8 cellular contexts compared by ENCODE assay signal in the genomic region with DNA sequence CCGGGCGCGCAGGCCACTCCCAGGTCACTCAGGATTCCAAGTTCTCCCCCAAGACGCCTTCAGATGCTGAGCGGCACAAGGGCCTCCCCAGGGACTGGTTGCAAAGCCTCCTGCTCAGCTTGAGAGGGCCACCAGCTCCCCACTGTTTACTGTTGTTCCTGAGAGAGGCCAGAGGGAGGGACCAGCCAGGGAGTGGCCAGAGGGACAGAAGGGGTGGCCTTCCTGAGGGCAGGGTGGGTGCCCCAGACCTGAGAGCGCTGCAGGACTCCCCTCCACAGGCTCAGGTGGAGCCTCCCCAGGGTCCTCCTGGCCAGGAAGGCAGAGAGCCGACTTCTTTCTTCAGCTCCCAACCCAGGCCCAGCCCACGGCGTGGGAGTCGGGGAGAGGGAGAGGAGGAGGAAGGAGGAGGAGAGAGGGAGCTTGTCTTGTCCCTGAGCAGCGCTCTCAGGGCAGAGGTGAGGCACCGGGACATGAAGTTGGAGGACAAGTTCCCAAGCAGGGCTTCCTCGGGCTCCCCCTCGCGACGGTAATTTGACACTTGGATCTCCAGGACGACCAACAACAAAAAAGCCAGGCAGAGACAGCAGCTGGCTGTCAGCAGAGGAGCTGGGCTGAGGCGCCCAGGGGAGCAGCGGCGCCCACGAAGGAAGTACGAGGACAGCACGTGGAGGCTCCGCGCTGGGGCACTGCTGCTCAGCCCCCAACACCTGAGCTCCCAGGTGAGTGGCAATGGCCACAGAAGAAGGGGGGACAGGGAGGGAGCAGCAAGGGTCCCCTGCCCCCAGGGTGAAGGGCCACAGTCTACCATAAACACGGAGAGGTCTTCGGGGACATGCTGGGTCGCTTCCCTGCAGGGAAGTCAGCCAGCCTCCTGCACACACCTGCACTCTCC. TPM values are rescaled to one million over a fixed set of nuclear protein-coding genes. Genes with fewer than 3 reads are reported as not detected.
DNase-seq lines count a peak whose midpoint lies in the region; ATAC-seq and TF ChIP-seq lines count a peak whose summit lies in the region.

No MANE protein-coding gene starts in this region.

- H3K27me3 Mint-ChIP-seq in naive thymus-derived CD4-positive, alpha-beta T cell, result no peaks in the 10 kb centered on the region

- no peak overlapping the region for H2AFZ ChIP-seq in OCI-LY3 (ENCODE audit: low read depth, low read length)

- H4K20me1 ChIP-seq in OCI-LY3 (ENCODE audit: insufficient read depth, low read length), result no peaks in the 10 kb centered on the region; the same call in 1 of the 2 replicates

- CTCF ChIA-PET in naive thymus-derived CD4-positive, alpha-beta T cell (lab: Charles Lee), result interaction anchor here (0.6 to 4.8 kb wide), 30 partner anchors 10 to 653 kb away, joined by 3 to 106 read pairs (median 4); partner anchors contain the start of genes GALK1, RECQL5 and SAP30BP

- H3K4me2 ChIP-seq in OCI-LY3 (ENCODE audit: low read length), result peak overlapping the region; percentile 55

- no peaks in the 10 kb centered on the region for H3K27me3 ChIP-seq in OCI-LY3 (ENCODE audit: low read depth, low read length)
- no peaks in the 10 kb centered on the region for H3K27me3 ChIP-seq in naive thymus-derived CD4-positive, alpha-beta T cell (ENCODE audit: control insufficient read depth in 2 of 2, insufficient read depth in 2 of 2, low read length in 2 of 2)

- peak; percentile 95 for DNase-seq in COLO829 (ENCODE audit: low spot score)
- DNase-seq in HuH-7.5 (ENCODE audit: low spot score), result peak; percentile 97
- DNase-seq in activated T-helper 1 cell treated with Interleukin-2 at 50 U/mL for 16 hours (ENCODE audit: low read depth), result peak; percentile 9
- peak; percentile 86 for DNase-seq in fibroblast of peridontal ligament (ENCODE audit: extremely low read depth)
- peak; percentile 17 to 58 (median 48) for DNase-seq in naive thymus-derived CD4-positive, alpha-beta T cell
- DNase-seq in superior temporal gyrus (ENCODE audit: extremely low spot score), result peak; percentile 89

- no peaks in the 10 kb centered on the region for H3K79me2 ChIP-seq in OCI-LY3 (ENCODE audit: low read length)

- no peak overlapping the region for H3K4me3 ChIP-seq in OCI-LY3 (ENCODE audit: low read length)
- no peak overlapping the region for H3K4me3 ChIP-seq in naive thymus-derived CD4-positive, alpha-beta T cell (ENCODE audit: low read length)

- H3K4me1 Mint-ChIP-seq in naive thymus-derived CD4-positive, alpha-beta T cell, result peaks cover 3 to 14% (median 7%) of the 10 kb centered on the region in 7 donors

- ATAC-seq in naive thymus-derived CD4-positive, alpha-beta T cell, result peak; percentile 49
- ATAC-seq in HG02798 (IDR thresholded peaks at IDR 0.05; ENCODE audit: poor library complexity, unreplicated experiment), result no peak

- H3K4me3 Mint-ChIP-seq in naive thymus-derived CD4-positive, alpha-beta T cell, result peak overlapping the region in 2 of 10 donors; percentile 19 to 21

- no peak overlapping the region; the same call in 1 of the 2 replicates for H3K27ac ChIP-seq in OCI-LY3 (ENCODE audit: low read length)
- no peak overlapping the region for H3K27ac ChIP-seq in naive thymus-derived CD4-positive, alpha-beta T cell (ENCODE audit: low read depth, low read length)

- peaks cover 7% of the 10 kb centered on the region for H3K36me3 ChIP-seq in OCI-LY3 (replicated peaks; ENCODE audit: low read depth, low read length)
- peaks cover 0 to 23% (median 0%) of the 10 kb centered on the region in 3 experiments for H3K36me3 ChIP-seq in naive thymus-derived CD4-positive, alpha-beta T cell (ENCODE audit: control insufficient read depth in 2 of 3, insufficient read depth in 3 of 3, low read length in 3 of 3)

- peak overlapping the region in 3 of 9 donors; percentile 12 to 43 (median 35) for H3K27ac Mint-ChIP-seq in naive thymus-derived CD4-positive, alpha-beta T cell

- POLR2A ChIA-PET in naive thymus-derived CD4-positive, alpha-beta T cell (lab: Charles Lee), result interaction anchor here (0.7 kb wide), 1 partner anchor 156 kb away, joined by 3 read pairs; no protein-coding TSS in a partner anchor

- no peak overlapping the region for H3K9ac ChIP-seq in OCI-LY3 (ENCODE audit: low read length)

- intact Hi-C loops in naive thymus-derived CD4-positive, alpha-beta T cell (cut with micrococcal nuclease), result loop anchor here (1.0 kb wide), 3 partner anchors 88 to 207 kb away; partner anchors contain the start of gene ITGB4 (in 1 of the 2)

- no peaks in the 10 kb centered on the region for H3K9me3 Mint-ChIP-seq in naive thymus-derived CD4-positive, alpha-beta T cell

- TF ChIP-seq CTCF in OCI-LY3 (IDR thresholded peaks at IDR 0.05; ENCODE audit: low read depth, low read length), result peak; percentile 51

- H3K4me1 ChIP-seq in OCI-LY3 (ENCODE audit: low read length), result peaks cover 16% of the 10 kb centered on the region
- peaks cover 0 to 8% of the 10 kb centered on the region in 2 donors for H3K4me1 ChIP-seq in naive thymus-derived CD4-positive, alpha-beta T cell (ENCODE audit: control insufficient read depth in 2 of 2, insufficient read depth in 2 of 2, low read length in 2 of 2)

- no peaks in the 10 kb centered on the region for H3K36me3 Mint-ChIP-seq in naive thymus-derived CD4-positive, alpha-beta T cell

- no peaks in the 10 kb centered on the region for H3K9me3 ChIP-seq in OCI-LY3 (ENCODE audit: insufficient read depth, low read length)
- no peaks in the 10 kb centered on the region for H3K9me3 ChIP-seq in naive thymus-derived CD4-positive, alpha-beta T cell (ENCODE audit: control insufficient read depth in 2 of 3, low read length in 3 of 3)

RNA-seq across cellular contexts. Expression of gene SMIM5, which starts 0.5 kb away (rescaled TPM):
- 1 to 10 TPM in 2 of 5 experiments, under 1 TPM in 3; 0.43 to 2.4 (median 0.84) TPM for total RNA-seq in naive thymus-derived CD4-positive, alpha-beta T cell
- under 1 TPM; 0.06 to 0.22 TPM for polyA plus RNA-seq in naive thymus-derived CD4-positive, alpha-beta T cell

RNA-seq across cellular contexts. Expression of gene RECQL5, which starts 33.2 kb away (rescaled TPM):
- 10 to 100 TPM; 38.7 to 76.5 (median 49.2) TPM for total RNA-seq in naive thymus-derived CD4-positive, alpha-beta T cell
- 10 to 100 TPM; 12.4 to 25.9 TPM for polyA plus RNA-seq in naive thymus-derived CD4-positive, alpha-beta T cell

RNA-seq across cellular contexts. Expression of gene SAP30BP, which starts 33.4 kb away (rescaled TPM):
- total RNA-seq in naive thymus-derived CD4-positive, alpha-beta T cell, result 100 to 1,000 TPM in 4 of 5 experiments, 10 to 100 TPM in 1; 97.6 to 198 (median 116) TPM
- polyA plus RNA-seq in naive thymus-derived CD4-positive, alpha-beta T cell, result 10 to 100 TPM; 69.5 to 76.1 TPM

RNA-seq across cellular contexts. Expression of gene MYO15B, which starts 46.1 kb away (rescaled TPM):
- total RNA-seq in naive thymus-derived CD4-positive, alpha-beta T cell, result 100 to 1,000 TPM in 4 of 5 experiments, 10 to 100 TPM in 1; 72.2 to 461 (median 304) TPM
- 1 to 10 TPM; 1.2 to 2.3 TPM for polyA plus RNA-seq in naive thymus-derived CD4-positive, alpha-beta T cell

Comparison
In these comparisons a context has a peak if more than half of its experiments do, and no peak if none do; other contexts are left out.
1. DNase-seq: peak in every context shown above with its lines; median percentile 97 in HuH-7.5; 95 in COLO829; 89 in superior temporal gyrus; 86 in fibroblast of peridontal ligament; 48 in naive thymus-derived CD4-positive, alpha-beta T cell; 9 in activated T-helper 1 cell treated with Interleukin-2 at 50 U/mL for 16 hours.